In the genomic region with DNA sequence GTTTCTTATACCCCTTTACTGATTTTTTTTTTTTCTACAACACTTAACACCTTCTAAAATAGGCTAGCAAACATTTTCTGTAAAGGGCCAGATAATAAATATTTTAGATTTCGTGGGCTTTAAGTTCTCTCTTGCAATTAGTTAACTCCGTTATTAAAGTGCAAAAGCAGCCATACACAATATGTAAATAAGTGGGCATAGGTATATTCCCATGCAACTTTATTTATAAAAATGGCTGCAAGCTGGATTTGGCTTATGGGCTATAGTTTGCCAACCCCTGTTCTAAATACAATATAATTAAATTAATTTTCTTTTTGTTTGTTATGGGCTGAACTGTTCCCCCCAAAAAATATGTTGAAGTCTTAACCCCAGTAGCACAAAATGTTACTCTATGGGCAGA, we compare ENCODE assay signal across 28 cellular contexts. TPM values are rescaled to one million over a fixed set of nuclear protein-coding genes. Genes with fewer than 3 reads are reported as not detected.
DNase-seq lines count a peak whose midpoint lies in the region; ATAC-seq and TF ChIP-seq lines count a peak whose summit lies in the region.
"Had no signal": no experiment of that assay in that cellular context is flagged by ENCODE, and none has a peak within 500 bp of the region (broad histone marks: within the 10 kb centered on the region; RNA-seq: fewer than 3 reads in every experiment).

No MANE protein-coding gene starts in this region.

- H3K27ac Mint-ChIP-seq in activated T-cell treated with anti-CD3 and anti-CD28 coated beads, Interleukin-2, amount 50 U/mL, for 72 hours = no peak overlapping the region
- H3K27ac Mint-ChIP-seq in CD8-positive, alpha-beta T cell = peak overlapping the region; percentile 83
- no peak overlapping the region for H3K27ac Mint-ChIP-seq in activated T-helper 2 cell treated with anti-CD3 and anti-CD28 coated beads, Interferon-gamma antibody, Interleukin-2, Interleukin-4, amounts not matched to agents 10 μg/mL and 5 μg/mL and 100 μg/mL, durations not matched to agents 14 hours and 24 hours and 36 hours
- peak overlapping the region in 8 of 9 donors; percentile 33 to 98 (median 89) for H3K27ac Mint-ChIP-seq in naive thymus-derived CD4-positive, alpha-beta T cell
- H3K27ac Mint-ChIP-seq: brain; dendritic cell treated with granulocyte-macrophage colony-stimulating factor and Interleukin-4, amounts not matched to agents 40 ng/mL and 50 ng/mL, for 4 days; progenitor cell of endocrine pancreas had no signal

- POLR2A ChIA-PET in CD8-positive, alpha-beta T cell (lab: Charles Lee) = no interaction called here
- POLR2A ChIA-PET in naive thymus-derived CD4-positive, alpha-beta T cell (lab: Charles Lee) = interaction anchor here (0.7 to 4.4 kb wide), 12 partner anchors 10 to 268 kb away, joined by 3 to 21 read pairs (median 5); a partner anchor contains a TSS

- CTCF ChIA-PET in CD8-positive, alpha-beta T cell (lab: Charles Lee) = interaction anchor here (1.1 to 8.8 kb wide), 3 partner anchors 164 to 217 kb away, joined by 3 to 91 read pairs (median 31); no protein-coding TSS in a partner anchor
- CTCF ChIA-PET in naive thymus-derived CD4-positive, alpha-beta T cell (lab: Charles Lee) = interaction anchor here (0.9 to 6.8 kb wide), 10 partner anchors 10 to 217 kb away, joined by 3 to 120 read pairs (median 6); no protein-coding TSS in a partner anchor

- peaks cover 0 to 14% of the 10 kb centered on the region in 2 donors for H3K36me3 Mint-ChIP-seq in activated T-cell treated with anti-CD3 and anti-CD28 coated beads, Interleukin-2, amount 50 U/mL, for 72 hours (ENCODE audit: insufficient read depth in 2 of 2)
- H3K36me3 Mint-ChIP-seq in activated T-cell treated with anti-CD3 and anti-CD28 coated beads, Interleukin-2, amount 50 U/mL, for 4 hours (ENCODE audit: insufficient read depth) = peaks cover 20% of the 10 kb centered on the region
- H3K36me3 Mint-ChIP-seq in CD8-positive, alpha-beta T cell = peaks cover 42% of the 10 kb centered on the region
- peaks cover 69% of the 10 kb centered on the region for H3K36me3 Mint-ChIP-seq in activated T-helper 2 cell treated with anti-CD3 and anti-CD28 coated beads, Interferon-gamma antibody, Interleukin-2, Interleukin-4, amounts not matched to agents 10 μg/mL and 5 μg/mL and 100 μg/mL, durations not matched to agents 14 hours and 24 hours and 36 hours (ENCODE audit: low read depth)
- peaks cover 4 to 28% (median 26%) of the 10 kb centered on the region in 5 donors for H3K36me3 Mint-ChIP-seq in naive thymus-derived CD4-positive, alpha-beta T cell

- H3K4me3 ChIP-seq in CD8-positive, alpha-beta T cell (ENCODE audit: low read depth, low read length) = no peak overlapping the region
- H3K4me3 ChIP-seq in naive thymus-derived CD4-positive, alpha-beta T cell (ENCODE audit: low read length) = no peak overlapping the region
- H3K4me3 ChIP-seq: esophagus muscularis mucosa, heart left ventricle had no signal

- DNase-seq in activated T-cell treated with anti-CD3 and anti-CD28 coated beads, Interleukin-2, amount 50 U/mL, for 72 hours = no peak
- DNase-seq in activated T-cell treated with anti-CD3 and anti-CD28 coated beads, Interleukin-2, amount 50 U/mL, for 4 hours = no peak
- no peak for DNase-seq in CD8-positive, alpha-beta T cell
- DNase-seq in activated T-helper 2 cell treated with anti-CD3 and anti-CD28 coated beads, Interferon-gamma antibody, Interleukin-2, Interleukin-4, amounts not matched to agents 10 μg/mL and 5 μg/mL and 100 μg/mL, durations not matched to agents 14 hours and 24 hours and 36 hours (ENCODE audit: low spot score) = no peak
- DNase-seq in naive thymus-derived CD4-positive, alpha-beta T cell = no peak
- DNase-seq in GM13976 (ENCODE audit: low spot score) (no peak), SIG-M5 (lab: John Stamatoyannopoulos, UW) (no peak)
- DNase-seq: activated CD4-positive, alpha-beta T cell treated with anti-CD3 and anti-CD28 coated beads for 4 hours; activated effector memory CD4-positive, alpha-beta T cell treated with Interleukin-2 at 50 U/mL for 16 hours; amniotic stem cell; COR-L47; foreskin melanocyte; heart left ventricle; IMR-90; left ventricle myocardium superior; NCI-H1048; NCI-H1694 treated with DMSO at 0.1 percent for 48 hours; NCI-H2171; NCI-H510A; stimulated activated CD4-positive, alpha-beta T cell treated with anti-CD3 and anti-CD28 coated beads, Interleukin-12 subunit alpha, Interleukin-12 subunit beta, amount 100 ng/mL, for 4 hours; stimulated activated CD4-positive, alpha-beta T cell treated with anti-CD3 and anti-CD28 coated beads, Interleukin-2, amount 100 ng/mL, for 48 hours had no signal

- H3K27me3 Mint-ChIP-seq in activated T-cell treated with anti-CD3 and anti-CD28 coated beads, Interleukin-2, amount 50 U/mL, for 72 hours (ENCODE audit: low read depth) = no peaks in the 10 kb centered on the region
- no peaks in the 10 kb centered on the region for H3K27me3 Mint-ChIP-seq in activated T-cell treated with anti-CD3 and anti-CD28 coated beads, Interleukin-2, amount 50 U/mL, for 4 hours (ENCODE audit: low read depth)
- H3K27me3 Mint-ChIP-seq in CD8-positive, alpha-beta T cell (ENCODE audit: low read depth) = no peaks in the 10 kb centered on the region
- no peaks in the 10 kb centered on the region for H3K27me3 Mint-ChIP-seq in activated T-helper 2 cell treated with anti-CD3 and anti-CD28 coated beads, Interferon-gamma antibody, Interleukin-2, Interleukin-4, amounts not matched to agents 10 μg/mL and 5 μg/mL and 100 μg/mL, durations not matched to agents 14 hours and 24 hours and 36 hours (ENCODE audit: low read depth)
- no peaks in the 10 kb centered on the region for H3K27me3 Mint-ChIP-seq in naive thymus-derived CD4-positive, alpha-beta T cell
- H3K27me3 Mint-ChIP-seq: brain; dendritic cell treated with granulocyte-macrophage colony-stimulating factor and Interleukin-4, amounts not matched to agents 40 ng/mL and 50 ng/mL, for 4 days; progenitor cell of endocrine pancreas had no signal

- no peaks in the 10 kb centered on the region for H3K27me3 ChIP-seq in CD8-positive, alpha-beta T cell (ENCODE audit: insufficient read depth, low read length)
- no peaks in the 10 kb centered on the region for H3K27me3 ChIP-seq in naive thymus-derived CD4-positive, alpha-beta T cell (ENCODE audit: control insufficient read depth in 2 of 2, insufficient read depth in 2 of 2, low read length in 2 of 2)
- H3K27me3 ChIP-seq: esophagus muscularis mucosa, heart left ventricle had no signal

- H3K4me3 Mint-ChIP-seq in activated T-cell treated with anti-CD3 and anti-CD28 coated beads, Interleukin-2, amount 50 U/mL, for 72 hours = peak overlapping the region; percentile 31 to 55
- no peak overlapping the region for H3K4me3 Mint-ChIP-seq in activated T-cell treated with anti-CD3 and anti-CD28 coated beads, Interleukin-2, amount 50 U/mL, for 4 hours
- H3K4me3 Mint-ChIP-seq in CD8-positive, alpha-beta T cell = no peak overlapping the region
- peak overlapping the region; percentile 30 for H3K4me3 Mint-ChIP-seq in activated T-helper 2 cell treated with anti-CD3 and anti-CD28 coated beads, Interferon-gamma antibody, Interleukin-2, Interleukin-4, amounts not matched to agents 10 μg/mL and 5 μg/mL and 100 μg/mL, durations not matched to agents 14 hours and 24 hours and 36 hours (ENCODE audit: low read depth)
- peak overlapping the region; percentile 39 to 99 (median 84) for H3K4me3 Mint-ChIP-seq in naive thymus-derived CD4-positive, alpha-beta T cell
- H3K4me3 Mint-ChIP-seq: brain; dendritic cell treated with granulocyte-macrophage colony-stimulating factor and Interleukin-4, amounts not matched to agents 40 ng/mL and 50 ng/mL, for 4 days had no signal

- H3K36me3 ChIP-seq in CD8-positive, alpha-beta T cell (ENCODE audit: insufficient read depth, low read length) = no peaks in the 10 kb centered on the region
- peaks cover 0 to 16% (median 3%) of the 10 kb centered on the region in 3 experiments for H3K36me3 ChIP-seq in naive thymus-derived CD4-positive, alpha-beta T cell (ENCODE audit: control insufficient read depth in 2 of 3, insufficient read depth in 3 of 3, low read length in 3 of 3)

- intact Hi-C loops in CD8-positive, alpha-beta T cell (cut with DNase I, micrococcal nuclease) = loop anchor here (1.0 to 5.0 kb wide), 4 partner anchors 8 to 283 kb away; no protein-coding TSS in a partner anchor
- intact Hi-C loops in activated T-helper 2 cell treated with anti-CD3 and anti-CD28 coated beads, Interferon-gamma antibody, Interleukin-2, Interleukin-4, amounts not matched to agents 10 μg/mL and 5 μg/mL and 100 μg/mL, durations not matched to agents 14 hours and 24 hours and 36 hours (cut with micrococcal nuclease) = no loop called here
- intact Hi-C loops in naive thymus-derived CD4-positive, alpha-beta T cell (cut with micrococcal nuclease) = loop anchor here (1.0 to 2.0 kb wide), 7 partner anchors 8 to 217 kb away; no protein-coding TSS in a partner anchor

- H3K27ac ChIP-seq in CD8-positive, alpha-beta T cell (ENCODE audit: low read depth, low read length) = no peak overlapping the region
- peak overlapping the region; percentile 64 for H3K27ac ChIP-seq in naive thymus-derived CD4-positive, alpha-beta T cell (ENCODE audit: low read depth, low read length)
- H3K27ac ChIP-seq: esophagus muscularis mucosa, heart left ventricle, RWPE1 had no signal

- in situ Hi-C loops in GM13976 (cut with MboI; ENCODE audit: low sequenced_read_pairs, unreplicated experiment) = no loop called here

- peaks cover 47% of the 10 kb centered on the region for H3K4me1 ChIP-seq in CD8-positive, alpha-beta T cell (ENCODE audit: insufficient read depth, low read length)
- H3K4me1 ChIP-seq in naive thymus-derived CD4-positive, alpha-beta T cell (ENCODE audit: control insufficient read depth in 2 of 2, insufficient read depth in 2 of 2, low read length in 2 of 2) = peaks cover 0 to 60% of the 10 kb centered on the region in 2 donors

- H3K9me3 ChIP-seq in CD8-positive, alpha-beta T cell (ENCODE audit: low read length) = no peaks in the 10 kb centered on the region
- no peaks in the 10 kb centered on the region for H3K9me3 ChIP-seq in naive thymus-derived CD4-positive, alpha-beta T cell (ENCODE audit: control insufficient read depth in 2 of 3, low read length in 3 of 3)
- H3K9me3 ChIP-seq: esophagus muscularis mucosa had no signal

- no peak for ATAC-seq in activated T-cell treated with anti-CD3 and anti-CD28 coated beads, Interleukin-2, amount 50 U/mL, for 72 hours (replicated peaks in 1 of 2)
- ATAC-seq in activated T-cell treated with anti-CD3 and anti-CD28 coated beads, Interleukin-2, amount 50 U/mL, for 4 hours = no peak
- ATAC-seq in CD8-positive, alpha-beta T cell = no peak
- ATAC-seq in naive thymus-derived CD4-positive, alpha-beta T cell = no peak
- ATAC-seq in GM18502 (IDR thresholded peaks at IDR 0.05; ENCODE audit: poor library complexity, unreplicated experiment) = no peak
- ATAC-seq: heart left ventricle, sciatic nerve had no signal

- no peaks in the 10 kb centered on the region for H3K9me3 Mint-ChIP-seq in activated T-cell treated with anti-CD3 and anti-CD28 coated beads, Interleukin-2, amount 50 U/mL, for 72 hours
- H3K9me3 Mint-ChIP-seq in activated T-cell treated with anti-CD3 and anti-CD28 coated beads, Interleukin-2, amount 50 U/mL, for 4 hours = no peaks in the 10 kb centered on the region
- H3K9me3 Mint-ChIP-seq in CD8-positive, alpha-beta T cell = no peaks in the 10 kb centered on the region
- H3K9me3 Mint-ChIP-seq in activated T-helper 2 cell treated with anti-CD3 and anti-CD28 coated beads, Interferon-gamma antibody, Interleukin-2, Interleukin-4, amounts not matched to agents 10 μg/mL and 5 μg/mL and 100 μg/mL, durations not matched to agents 14 hours and 24 hours and 36 hours = no peaks in the 10 kb centered on the region
- H3K9me3 Mint-ChIP-seq in naive thymus-derived CD4-positive, alpha-beta T cell = no peaks in the 10 kb centered on the region
- H3K9me3 Mint-ChIP-seq: dendritic cell treated with granulocyte-macrophage colony-stimulating factor and Interleukin-4, amounts not matched to agents 40 ng/mL and 50 ng/mL, for 4 days had no signal

- no peak for TF ChIP-seq CTCF in CD8-positive, alpha-beta T cell (IDR thresholded peaks at IDR 0.05)
- TF ChIP-seq CTCF in GM13976 (IDR thresholded peaks at IDR 0.05; ENCODE audit: borderline replicate concordance, control extremely low read depth, extremely low read depth, insufficient read depth, missing control alignments) = no peak

- H3K4me1 Mint-ChIP-seq in activated T-cell treated with anti-CD3 and anti-CD28 coated beads, Interleukin-2, amount 50 U/mL, for 72 hours (ENCODE audit: low read depth) = peaks cover 78% of the 10 kb centered on the region
- H3K4me1 Mint-ChIP-seq in activated T-cell treated with anti-CD3 and anti-CD28 coated beads, Interleukin-2, amount 50 U/mL, for 4 hours (ENCODE audit: low read depth) = peaks cover 69% of the 10 kb centered on the region
- peaks cover 64% of the 10 kb centered on the region for H3K4me1 Mint-ChIP-seq in CD8-positive, alpha-beta T cell (ENCODE audit: low read depth)
- peaks cover 58% of the 10 kb centered on the region for H3K4me1 Mint-ChIP-seq in activated T-helper 2 cell treated with anti-CD3 and anti-CD28 coated beads, Interferon-gamma antibody, Interleukin-2, Interleukin-4, amounts not matched to agents 10 μg/mL and 5 μg/mL and 100 μg/mL, durations not matched to agents 14 hours and 24 hours and 36 hours (ENCODE audit: low read depth)
- H3K4me1 Mint-ChIP-seq in naive thymus-derived CD4-positive, alpha-beta T cell = peaks cover 36 to 94% (median 81%) of the 10 kb centered on the region in 7 donors

RNA-seq across cellular contexts. Expression of a gene that starts 10.8 kb away (rescaled TPM):
- total RNA-seq in activated T-cell treated with anti-CD3 and anti-CD28 coated beads, Interleukin-2, amount 50 U/mL, for 72 hours = 10 to 100 TPM; 50.0 to 53.8 TPM
- 10 to 100 TPM; 74.9 to 97.1 (median 79.1) TPM for total RNA-seq in activated T-cell treated with anti-CD3 and anti-CD28 coated beads, Interleukin-2, amount 50 U/mL, for 4 hours
- total RNA-seq in CD8-positive, alpha-beta T cell = 100 to 1,000 TPM; 201 to 214 TPM
- total RNA-seq in activated T-helper 2 cell treated with anti-CD3 and anti-CD28 coated beads, Interferon-gamma antibody, Interleukin-2, Interleukin-4, amounts not matched to agents 10 μg/mL and 5 μg/mL and 100 μg/mL, durations not matched to agents 14 hours and 24 hours and 36 hours = 56.2 and 67.2 TPM in 2 replicates
- 100 to 1,000 TPM; 101 to 372 (median 346) TPM for total RNA-seq in naive thymus-derived CD4-positive, alpha-beta T cell
- 100 to 1,000 TPM; 130 to 148 TPM for polyA plus RNA-seq in naive thymus-derived CD4-positive, alpha-beta T cell

Comparison
In these comparisons a context has a peak if more than half of its experiments do, and no peak if none do; other contexts are left out.
1. H3K4me3 Mint-ChIP-seq: peak in activated T-cell treated with anti-CD3 and anti-CD28 coated beads, Interleukin-2, amount 50 U/mL, for 72 hours (2 of 2), activated T-helper 2 cell treated with anti-CD3 and anti-CD28 coated beads, Interferon-gamma antibody, Interleukin-2, Interleukin-4, amounts not matched to agents 10 μg/mL and 5 μg/mL and 100 μg/mL, durations not matched to agents 14 hours and 24 hours and 36 hours (single experiment) and naive thymus-derived CD4-positive, alpha-beta T cell (10 of 10); none in activated T-cell treated with anti-CD3 and anti-CD28 coated beads, Interleukin-2, amount 50 U/mL, for 4 hours (single experiment) and CD8-positive, alpha-beta T cell (single experiment).
2. H3K27ac Mint-ChIP-seq: peak in CD8-positive, alpha-beta T cell (single experiment) and naive thymus-derived CD4-positive, alpha-beta T cell (8 of 9); none in activated T-cell treated with anti-CD3 and anti-CD28 coated beads, Interleukin-2, amount 50 U/mL, for 72 hours (single experiment) and activated T-helper 2 cell treated with anti-CD3 and anti-CD28 coated beads, Interferon-gamma antibody, Interleukin-2, Interleukin-4, amounts not matched to agents 10 μg/mL and 5 μg/mL and 100 μg/mL, durations not matched to agents 14 hours and 24 hours and 36 hours (single experiment).